Comparison of ENCODE assay signal across 16 cellular contexts in genomic region chr20:61328906-61329558, GRCh38.
A peak's percentile ranks its signal among the peaks of the same experiment; 100 is the strongest.
DNase-seq lines count a peak whose midpoint lies in the region; ATAC-seq, FAIRE-seq and TF ChIP-seq lines count a peak whose summit lies in the region.
"Had no signal": no experiment of that assay in that cellular context is flagged by ENCODE, and none has a peak within 500 bp of the region (broad histone marks: within the 10 kb centered on the region; RNA-seq: fewer than 3 reads in every experiment).

No MANE protein-coding gene starts in this region.

- H3K4me3 ChIP-seq in endothelial cell of umbilical vein (replicated peaks in 1 of 3; ENCODE audit: insufficient read depth in 1 of 3, low read depth in 1 of 3, low read length in 3 of 3) = no peak overlapping the region
- H3K4me3 ChIP-seq in naive thymus-derived CD4-positive, alpha-beta T cell (ENCODE audit: low read length) = no peak overlapping the region
- H3K4me3 ChIP-seq in CD4-positive, alpha-beta memory T cell (ENCODE audit: low read length in 2 of 2) = no peak overlapping the region
- H3K4me3 ChIP-seq: dorsolateral prefrontal cortex had no signal

- H3K27me3 Mint-ChIP-seq in naive thymus-derived CD4-positive, alpha-beta T cell = peaks cover 0 to 10% (median 0%) of the 10 kb centered on the region in 5 donors
- H3K27me3 Mint-ChIP-seq in CD4-positive, alpha-beta memory T cell = no peaks in the 10 kb centered on the region
- H3K27me3 Mint-ChIP-seq: CD4-positive, alpha-beta T cell had no signal

- peak; percentile 44 for ATAC-seq in naive thymus-derived CD4-positive, alpha-beta T cell
- ATAC-seq in HG03095 (IDR thresholded peaks at IDR 0.05; ENCODE audit: unreplicated experiment) = no peak

- H3K79me2 ChIP-seq in endothelial cell of umbilical vein (ENCODE audit: control insufficient read depth, insufficient read depth, low read length) = no peaks in the 10 kb centered on the region

- dilution Hi-C loops in endothelial cell of umbilical vein (cut with MboI; ENCODE audit: extremely low pct_ligation_motif_present, low sequenced_read_pairs) = no loop called here

- DNase-seq in D341Med (ENCODE audit: low spot score) (peak; percentile 64), HTR-8/SVneo (ENCODE audit: insufficient read length, low spot score) (no peak), endothelial cell of umbilical vein (ENCODE audit: low read depth, low spot score) (peak; percentile 56), NCI-H2171 treated with DMSO at 0.1 percent for 48 hours (lab: John Stamatoyannopoulos, UW) (no peak), NOMO-1 treated with DMSO at 0.1 percent for 48 hours (lab: John Stamatoyannopoulos, UW; ENCODE audit: unreplicated experiment) (no peak)
- no peak for DNase-seq in naive thymus-derived CD4-positive, alpha-beta T cell
- DNase-seq in CD4-positive, alpha-beta memory T cell = no peak
- DNase-seq: activated T-cell treated with anti-CD3 and anti-CD28 coated beads, Interleukin-2, amount 50 U/mL, for 1 hour; GF-D8; natural killer cell; NCI-H1694 treated with DMSO at 0.1 percent for 48 hours; SW 1271 had no signal

- TF ChIP-seq POLR2A in endothelial cell of umbilical vein (IDR thresholded peaks at IDR 0.05; ENCODE audit: low read depth, low read length) = no peak

- no peaks in the 10 kb centered on the region for H4K20me1 ChIP-seq in endothelial cell of umbilical vein (replicated peaks; ENCODE audit: control insufficient read depth, extremely low read depth, insufficient read depth, low read length)

- intact Hi-C loops in endothelial cell of umbilical vein (cut with micrococcal nuclease) = no loop called here
- intact Hi-C loops in naive thymus-derived CD4-positive, alpha-beta T cell (cut with micrococcal nuclease) = no loop called here
- intact Hi-C loops in CD4-positive, alpha-beta memory T cell (cut with micrococcal nuclease) = no loop called here

- no peak overlapping the region for H3K27ac Mint-ChIP-seq in naive thymus-derived CD4-positive, alpha-beta T cell
- no peak overlapping the region for H3K27ac Mint-ChIP-seq in CD4-positive, alpha-beta memory T cell
- H3K27ac Mint-ChIP-seq: CD4-positive, alpha-beta T cell; natural killer cell had no signal

- no TSS peak for BruUV-seq in endothelial cell of umbilical vein (replicated peaks; lab: Mats Ljungman, UMichigan)

- H3K36me3 ChIP-seq in endothelial cell of umbilical vein (ENCODE audit: control insufficient read depth in 2 of 2, extremely low read depth in 1 of 2, insufficient read depth in 2 of 2, low read length in 2 of 2) = no peaks in the 10 kb centered on the region
- H3K36me3 ChIP-seq in naive thymus-derived CD4-positive, alpha-beta T cell (ENCODE audit: control insufficient read depth in 2 of 3, insufficient read depth in 3 of 3, low read length in 3 of 3) = no peaks in the 10 kb centered on the region
- H3K36me3 ChIP-seq in CD4-positive, alpha-beta memory T cell (ENCODE audit: insufficient read depth, low read length) = no peaks in the 10 kb centered on the region

- no peak overlapping the region for H3K9ac ChIP-seq in endothelial cell of umbilical vein (replicated peaks; ENCODE audit: extremely low read depth, insufficient read depth, low read length)

- H3K9me3 ChIP-seq in endothelial cell of umbilical vein (replicated peaks; ENCODE audit: control insufficient read depth, insufficient read depth, low read length) = peaks cover 4% of the 10 kb centered on the region
- H3K9me3 ChIP-seq in naive thymus-derived CD4-positive, alpha-beta T cell (ENCODE audit: control insufficient read depth in 2 of 3, low read length in 3 of 3) = no peaks in the 10 kb centered on the region
- H3K9me3 ChIP-seq in CD4-positive, alpha-beta memory T cell (ENCODE audit: control insufficient read depth in 1 of 2, low read length in 2 of 2) = no peaks in the 10 kb centered on the region

- no peak overlapping the region for H3K4me2 ChIP-seq in endothelial cell of umbilical vein (ENCODE audit: insufficient read depth, low read length)

- H3K4me1 Mint-ChIP-seq in naive thymus-derived CD4-positive, alpha-beta T cell = no peaks in the 10 kb centered on the region
- no peaks in the 10 kb centered on the region for H3K4me1 Mint-ChIP-seq in CD4-positive, alpha-beta memory T cell
- H3K4me1 Mint-ChIP-seq: natural killer cell had no signal

- CTCF ChIA-PET in endothelial cell of umbilical vein (lab: Charles Lee) = no interaction called here
- CTCF ChIA-PET in naive thymus-derived CD4-positive, alpha-beta T cell (lab: Charles Lee) = no interaction called here
- CTCF ChIA-PET in CD4-positive, alpha-beta memory T cell (lab: Charles Lee; ENCODE audit: partially characterized antibody) = no interaction called here

- no peaks in the 10 kb centered on the region for H3K27me3 ChIP-seq in endothelial cell of umbilical vein (ENCODE audit: control insufficient read depth in 2 of 2, insufficient read depth in 2 of 2, low read length in 2 of 2)
- H3K27me3 ChIP-seq in naive thymus-derived CD4-positive, alpha-beta T cell (ENCODE audit: control insufficient read depth in 2 of 2, insufficient read depth in 2 of 2, low read length in 2 of 2) = no peaks in the 10 kb centered on the region
- no peaks in the 10 kb centered on the region for H3K27me3 ChIP-seq in CD4-positive, alpha-beta memory T cell (ENCODE audit: insufficient read depth, low read length)

- no peak overlapping the region for H3K4me3 Mint-ChIP-seq in naive thymus-derived CD4-positive, alpha-beta T cell
- H3K4me3 Mint-ChIP-seq in CD4-positive, alpha-beta memory T cell = no peak overlapping the region
- H3K4me3 Mint-ChIP-seq: CD4-positive, alpha-beta T cell; natural killer cell had no signal

- TF ChIP-seq CTCF in endothelial cell of umbilical vein (IDR thresholded peaks at IDR 0.05; ENCODE audit: extremely low read depth in 1 of 2, insufficient read depth in 1 of 2, low read depth in 1 of 2, low read length in 2 of 2) = no peak

- H3K9me1 ChIP-seq in endothelial cell of umbilical vein (replicated peaks; ENCODE audit: control insufficient read depth, extremely low read depth, insufficient read depth, low read length) = no peaks in the 10 kb centered on the region

- H3K36me3 Mint-ChIP-seq in naive thymus-derived CD4-positive, alpha-beta T cell = no peaks in the 10 kb centered on the region
- H3K36me3 Mint-ChIP-seq in CD4-positive, alpha-beta memory T cell = no peaks in the 10 kb centered on the region
- H3K36me3 Mint-ChIP-seq: natural killer cell had no signal

- H3K9me3 Mint-ChIP-seq in naive thymus-derived CD4-positive, alpha-beta T cell = peaks cover 0 to 4% (median 0%) of the 10 kb centered on the region in 11 donors
- H3K9me3 Mint-ChIP-seq in CD4-positive, alpha-beta memory T cell = no peaks in the 10 kb centered on the region
- H3K9me3 Mint-ChIP-seq: CD4-positive, alpha-beta T cell; natural killer cell had no signal

- FAIRE-seq in HTR-8/SVneo (lab: Jason Lieb, UNC) (peak; percentile 99), endothelial cell of umbilical vein (lab: Jason Lieb, UNC) (no peak)
- FAIRE-seq: keratinocyte had no signal

- no peak overlapping the region for H3K27ac ChIP-seq in endothelial cell of umbilical vein (ENCODE audit: insufficient read depth, low read depth, low read length)
- H3K27ac ChIP-seq in naive thymus-derived CD4-positive, alpha-beta T cell (ENCODE audit: low read depth, low read length) = no peak overlapping the region
- no peak overlapping the region for H3K27ac ChIP-seq in CD4-positive, alpha-beta memory T cell (ENCODE audit: low read depth, low read length)
- H3K27ac ChIP-seq: dorsolateral prefrontal cortex had no signal

- no peaks in the 10 kb centered on the region for H3K4me1 ChIP-seq in endothelial cell of umbilical vein (ENCODE audit: control insufficient read depth, extremely low read depth, insufficient read depth, low read length)
- no peaks in the 10 kb centered on the region for H3K4me1 ChIP-seq in naive thymus-derived CD4-positive, alpha-beta T cell (ENCODE audit: control insufficient read depth in 2 of 2, insufficient read depth in 2 of 2, low read length in 2 of 2)
- no peaks in the 10 kb centered on the region for H3K4me1 ChIP-seq in CD4-positive, alpha-beta memory T cell (ENCODE audit: insufficient read depth, low read length)

- POLR2A ChIA-PET in endothelial cell of umbilical vein (lab: Charles Lee) = no interaction called here
- POLR2A ChIA-PET in naive thymus-derived CD4-positive, alpha-beta T cell (lab: Charles Lee) = no interaction called here
- POLR2A ChIA-PET in CD4-positive, alpha-beta memory T cell (lab: Charles Lee; ENCODE audit: partially characterized antibody) = no interaction called here

- no peak overlapping the region for H2AFZ ChIP-seq in endothelial cell of umbilical vein (ENCODE audit: low read depth, low read length)

TF ChIP-seq in endothelial cell of umbilical vein, 7 proteins besides CTCF, POLR2A, EP300 and RAD21:
- TF ChIP-seq, protein P1, sequence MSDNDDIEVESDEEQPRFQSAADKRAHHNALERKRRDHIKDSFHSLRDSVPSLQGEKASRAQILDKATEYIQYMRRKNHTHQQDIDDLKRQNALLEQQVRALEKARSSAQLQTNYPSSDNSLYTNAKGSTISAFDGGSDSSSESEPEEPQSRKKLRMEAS (IDR thresholded peaks at IDR 0.05; ENCODE audit: insufficient read depth, insufficient read length) = no peak
- TF ChIP-seq POLR2AphosphoS5 (IDR thresholded peaks at IDR 0.05; ENCODE audit: insufficient read depth, low read depth, low read length) (no peak), MYC (IDR thresholded peaks at IDR 0.05; ENCODE audit: low read depth, low read length) (no peak), GATA2 (IDR thresholded peaks at IDR 0.05; ENCODE audit: insufficient read depth, insufficient read length, low read depth, low read length) (no peak)

Comparison
In these comparisons a context has a peak if more than half of its experiments do, and no peak if none do; other contexts are left out.
1. DNase-seq: peak in D341Med (single experiment) and endothelial cell of umbilical vein (single experiment); none in HTR-8/SVneo (single experiment), naive thymus-derived CD4-positive, alpha-beta T cell (0 of 9), NCI-H2171 treated with DMSO at 0.1 percent for 48 hours (single experiment), NOMO-1 treated with DMSO at 0.1 percent for 48 hours (single experiment) and CD4-positive, alpha-beta memory T cell (0 of 5).